Comparison of ENCODE assay signal across 11 cellular contexts in the genomic region with DNA sequence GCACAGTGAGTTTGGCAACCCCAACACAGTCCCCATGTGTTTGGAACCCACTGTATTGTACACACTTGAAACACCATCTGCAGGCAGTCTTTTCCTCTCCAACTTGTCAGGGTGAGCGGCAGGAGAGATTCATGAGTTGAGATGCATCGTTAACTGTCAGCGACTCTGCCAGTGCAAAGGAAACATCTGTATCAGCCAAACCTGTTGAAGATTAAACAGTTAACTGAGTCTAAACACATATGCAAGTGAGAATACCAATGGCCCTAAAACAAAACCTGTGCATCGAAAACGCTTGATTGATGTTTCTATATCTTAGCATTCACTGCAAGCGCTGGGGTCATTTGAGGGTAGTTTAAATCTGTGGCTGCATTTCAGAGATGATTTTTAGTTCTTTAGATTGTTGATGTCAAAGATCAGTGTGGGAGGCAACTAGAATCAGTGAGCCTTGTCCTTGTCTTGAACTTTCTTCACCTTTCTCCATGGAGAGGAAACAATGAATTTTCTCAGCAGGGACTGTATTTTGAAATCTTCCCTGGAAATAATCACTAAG. TPM values are rescaled to one million over a fixed set of nuclear protein-coding genes. Genes with fewer than 3 reads are reported as not detected.
A peak's percentile ranks its signal among the peaks of the same experiment; 100 is the strongest.
DNase-seq lines count a peak whose midpoint lies in the region; ATAC-seq and TF ChIP-seq lines count a peak whose summit lies in the region.
"Had no signal": no experiment of that assay in that cellular context is flagged by ENCODE, and none has a peak within 500 bp of the region (broad histone marks: within the 10 kb centered on the region; RNA-seq: fewer than 3 reads in every experiment).

No MANE protein-coding gene starts in this region.

- ATAC-seq in GM19395 (IDR thresholded peaks at IDR 0.05; ENCODE audit: unreplicated experiment) (peak; percentile 84), HG02763 (IDR thresholded peaks at IDR 0.05; ENCODE audit: unreplicated experiment) (peak; percentile 48), sciatic nerve (no peak), mucosa of descending colon (no peak)

- DNase-seq in NCI-H345 treated with DMSO at 0.1 percent for 48 hours (lab: John Stamatoyannopoulos, UW; ENCODE audit: unreplicated experiment) (peak; percentile 5), putamen (ENCODE audit: low spot score) (peak; percentile 56), sciatic nerve (ENCODE audit: low spot score) (no peak), mucosa of descending colon (no peak)
- no peak for DNase-seq in stimulated activated naive CD4-positive, alpha-beta T cell (lab: John Stamatoyannopoulos, UW)
- DNase-seq: GF-D8; stimulated activated CD4-positive, alpha-beta T cell treated with anti-CD3 and anti-CD28 coated beads, Interleukin-4, amount 100 ng/mL, for 1 hour had no signal

- intact Hi-C loops in sciatic nerve (cut with DNase I): no loop called here
- intact Hi-C loops in mucosa of descending colon (cut with DNase I, micrococcal nuclease): no loop called here

- TF ChIP-seq CTCF in mucosa of descending colon (IDR thresholded peaks at IDR 0.05): no peak

- no peaks in the 10 kb centered on the region for H3K36me3 ChIP-seq in mucosa of descending colon (ENCODE audit: low read depth)
- H3K36me3 ChIP-seq: neutrophil, suprapubic skin had no signal

- no peaks in the 10 kb centered on the region for H3K4me1 ChIP-seq in mucosa of descending colon (ENCODE audit: low read depth)

- no peaks in the 10 kb centered on the region for H3K9me3 ChIP-seq in mucosa of descending colon
- H3K9me3 ChIP-seq: neutrophil, suprapubic skin had no signal

- H3K4me3 ChIP-seq in mucosa of descending colon: no peak overlapping the region
- H3K4me3 ChIP-seq: suprapubic skin had no signal

RNA-seq across cellular contexts. Expression of a gene that starts 41.3 kb away (rescaled TPM):
- total RNA-seq in sciatic nerve (188 TPM), mucosa of descending colon (100 to 1,000 TPM in 1 of 3 donors, 10 to 100 TPM in 2; 59.7 to 164 (median 64.4) TPM)

Comparison
In these comparisons a context has a peak if more than half of its experiments do, and no peak if none do; other contexts are left out.
1. ATAC-seq: peak in GM19395 (single experiment) and HG02763 (single experiment); none in sciatic nerve (single experiment) and mucosa of descending colon (single experiment).
2. DNase-seq: peak in NCI-H345 treated with DMSO at 0.1 percent for 48 hours (single experiment) and putamen (single experiment); none in sciatic nerve (single experiment), stimulated activated naive CD4-positive, alpha-beta T cell (0 of 6) and mucosa of descending colon (0 of 3).